Comparison of ENCODE assay signal across 36 cellular contexts in genomic region chr13:85661639-85662038, GRCh38.
"Had no signal": no experiment of that assay in that cellular context is flagged by ENCODE, and none has a peak within 500 bp of the region (broad histone marks: within the 10 kb centered on the region; RNA-seq: fewer than 3 reads in every experiment).

No MANE protein-coding gene starts in this region.

- DNase-seq: activated B cell treated with CpG ODN at 0.5 μM for 24 hours; activated CD4-positive, alpha-beta memory T cell treated with anti-CD3 and anti-CD28 coated beads for 36 hours; activated CD4-positive, alpha-beta T cell treated with anti-CD3 and anti-CD28 coated beads for 4 hours; activated CD4-positive, alpha-beta T cell treated with anti-CD3 and anti-CD28 coated beads, Interleukin-2, amount 50 U/mL, for 1 hour; activated CD4-positive, CD25-positive, alpha-beta regulatory T cell treated with anti-CD3 and anti-CD28 coated beads, Interleukin-2, amount 50 U/mL, for 72 hours; activated CD8-positive, alpha-beta memory T cell treated with anti-CD3 and anti-CD28 coated beads, Interleukin-2, amount 50 U/mL, for 4 hours; activated gamma-delta T cell treated with Interleukin-2 at 50 U/mL for 16 hours; activated naive CD4-positive, alpha-beta T cell treated with anti-CD3 and anti-CD28 coated beads for 36 hours; activated T-cell treated with anti-CD3 and anti-CD28 coated beads for 4 hours; activated T-cell treated with anti-CD3 and anti-CD28 coated beads, Interleukin-2, amount 50 U/mL, for 4 hours; adrenal gland; body of pancreas; NCI-H1092 treated with DMSO at 0.1 percent for 48 hours; NCI-H1436; NCI-H1694; NCI-H1930; NCI-H2081 treated with DMSO at 0.1 percent for 48 hours; NCI-H2171; NCI-H226; NCI-H446 treated with DMSO at 0.1 percent for 48 hours; NCI-H524; NCI-H69; NCI-H82; PC-3; Peyer's patch; RPMI8226; SHP77 treated with DMSO at 0.1 percent for 48 hours; SW 1271; T-helper 1 cell; T-helper 2 cell; T-helper 9 cell had no signal

- H3K4me1 ChIP-seq: adrenal gland, body of pancreas, breast epithelium, Peyer's patch, SJSA1 had no signal

- H3K4me2 ChIP-seq: KMS-11 had no signal

- ATAC-seq: activated naive CD4-positive, alpha-beta T cell treated with anti-CD3 and anti-CD28 coated beads, Interleukin-2, amount 50 U/mL, for 72 hours; activated T-cell treated with anti-CD3 and anti-CD28 coated beads, Interleukin-2, amount 50 U/mL, for 4 hours; body of pancreas; PC-3 had no signal

- H3K27me3 ChIP-seq: adrenal gland, body of pancreas, breast epithelium, Peyer's patch, SJSA1 had no signal

- H3K27ac ChIP-seq: adrenal gland, body of pancreas, breast epithelium, KMS-11, Peyer's patch, SJSA1, VCaP had no signal

- H3K9ac ChIP-seq: KMS-11 had no signal

- H3K4me3 ChIP-seq: adrenal gland, body of pancreas, breast epithelium, Peyer's patch, SJSA1 had no signal

- H3K9me3 ChIP-seq: adrenal gland, body of pancreas, breast epithelium, Peyer's patch, SJSA1 had no signal

- H3K36me3 ChIP-seq: adrenal gland, breast epithelium, Peyer's patch, SJSA1 had no signal
